Comparison of ENCODE assay signal across 9 cellular contexts in the genomic region with DNA sequence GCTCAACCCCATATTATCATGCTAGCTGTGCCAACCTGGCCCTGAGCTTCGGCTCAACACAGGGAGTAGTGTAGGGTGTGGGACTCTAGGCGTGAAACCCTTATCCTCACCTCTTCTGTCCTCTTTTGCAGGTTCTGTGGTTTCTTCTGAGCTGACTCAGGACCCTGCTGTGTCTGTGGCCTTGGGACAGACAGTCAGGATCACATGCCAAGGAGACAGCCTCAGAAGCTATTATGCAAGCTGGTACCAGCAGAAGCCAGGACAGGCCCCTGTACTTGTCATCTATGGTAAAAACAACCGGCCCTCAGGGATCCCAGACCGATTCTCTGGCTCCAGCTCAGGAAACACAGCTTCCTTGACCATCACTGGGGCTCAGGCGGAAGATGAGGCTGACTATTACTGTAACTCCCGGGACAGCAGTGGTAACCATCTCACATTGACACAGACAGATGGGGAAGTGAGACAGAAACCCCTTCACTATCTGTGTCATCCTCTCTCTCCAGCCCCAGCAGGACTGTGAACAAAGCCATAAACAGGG.
DNase-seq lines count a peak whose midpoint lies in the region; ATAC-seq and TF ChIP-seq lines count a peak whose summit lies in the region.
"Had no signal": no experiment of that assay in that cellular context is flagged by ENCODE, and none has a peak within 500 bp of the region (broad histone marks: within the 10 kb centered on the region; RNA-seq: fewer than 3 reads in every experiment).

No MANE protein-coding gene starts in this region.

- peak overlapping the region; percentile 34; the same call in 1 of the 2 replicates for H3K4me2 ChIP-seq in KMS-11

- no peak for DNase-seq in CD4-positive, alpha-beta T cell
- DNase-seq in fibroblast of the aortic adventitia (ENCODE audit: low read depth), result peak; percentile 13
- no peak for DNase-seq in upper lobe of right lung
- DNase-seq in kidney glomerular epithelial cell (lab: John Stamatoyannopoulos, UW), result no peak
- no peak for DNase-seq in NCI-H2081 (lab: John Stamatoyannopoulos, UW)
- DNase-seq in putamen (ENCODE audit: low spot score), result no peak
- DNase-seq: activated T-cell treated with anti-CD3 and anti-CD28 coated beads, Interleukin-2, amount 50 U/mL, for 4 hours had no signal

- no peak overlapping the region for H3K27ac ChIP-seq in CD4-positive, alpha-beta T cell (ENCODE audit: low read depth, low read length)
- H3K27ac ChIP-seq in KMS-11 (0 out of 2 replicates have a peak overlapping the region, but pooled peaks have one; percentile 23), upper lobe of right lung (peak overlapping the region; percentile 74)

- H3K4me1 ChIP-seq in KMS-11 (ENCODE audit: low read depth, poor library complexity, severe bottlenecking) (peaks cover 14% of the 10 kb centered on the region), upper lobe of right lung (peaks cover 9% of the 10 kb centered on the region)

- no peaks in the 10 kb centered on the region for H3K9me3 Mint-ChIP-seq in CD4-positive, alpha-beta T cell
- H3K9me3 Mint-ChIP-seq: activated T-cell treated with anti-CD3 and anti-CD28 coated beads, Interleukin-2, amount 50 U/mL, for 4 hours had no signal

- peak overlapping the region; percentile 84 for H2AFZ ChIP-seq in KMS-11 (ENCODE audit: low read depth)

- no peaks in the 10 kb centered on the region for H3K27me3 ChIP-seq in CD4-positive, alpha-beta T cell (ENCODE audit: control insufficient read depth, insufficient read depth, low read length)
- no peaks in the 10 kb centered on the region for H3K27me3 ChIP-seq in KMS-11 (ENCODE audit: insufficient read depth, low read depth)
- peaks cover 8% of the 10 kb centered on the region for H3K27me3 ChIP-seq in upper lobe of right lung

- H3K27me3 Mint-ChIP-seq in CD4-positive, alpha-beta T cell, result no peaks in the 10 kb centered on the region

- peaks cover 17% of the 10 kb centered on the region for H3K4me1 Mint-ChIP-seq in CD4-positive, alpha-beta T cell (ENCODE audit: low read depth)

- ATAC-seq in CD4-positive, alpha-beta T cell (ENCODE audit: poor library complexity), result peak; percentile 39
- peak; percentile 67 for ATAC-seq in GM19467 (IDR thresholded peaks at IDR 0.05; ENCODE audit: unreplicated experiment)
- ATAC-seq in upper lobe of right lung, result peak; percentile 82

- no peaks in the 10 kb centered on the region for H3K36me3 Mint-ChIP-seq in CD4-positive, alpha-beta T cell (ENCODE audit: low read depth)

- no peak overlapping the region for H3K9ac ChIP-seq in KMS-11

- no peak overlapping the region for H3K4me3 ChIP-seq in KMS-11 (IDR thresholded peaks at IDR 0.05; ENCODE audit: insufficient read depth, low read depth, low read length)
- no peak overlapping the region for H3K4me3 ChIP-seq in fibroblast of the aortic adventitia (ENCODE audit: low read depth, low read length)
- H3K4me3 ChIP-seq in upper lobe of right lung, result no peak overlapping the region

- intact Hi-C loops in CD4-positive, alpha-beta T cell (cut with DNase I, micrococcal nuclease), result no loop called here
- intact Hi-C loops in upper lobe of right lung (cut with DNase I), result no loop called here

- H3K4me3 Mint-ChIP-seq in CD4-positive, alpha-beta T cell, result no peak overlapping the region
- H3K4me3 Mint-ChIP-seq: activated T-cell treated with anti-CD3 and anti-CD28 coated beads, Interleukin-2, amount 50 U/mL, for 4 hours had no signal

- CTCF ChIA-PET in CD4-positive, alpha-beta T cell (lab: Charles Lee), result interaction anchor here (0.9 to 1.2 kb wide), 2 partner anchors 32 to 163 kb away, joined by 3 to 5 read pairs; no protein-coding TSS in a partner anchor

- POLR2A ChIA-PET in CD4-positive, alpha-beta T cell (lab: Charles Lee), result no interaction called here

- H3K27ac Mint-ChIP-seq in CD4-positive, alpha-beta T cell, result no peak overlapping the region

- no peaks in the 10 kb centered on the region for H3K79me2 ChIP-seq in KMS-11 (ENCODE audit: insufficient read depth, low read depth)

- TF ChIP-seq CTCF in CD4-positive, alpha-beta T cell (IDR thresholded peaks at IDR 0.05), result no peak
- TF ChIP-seq CTCF in KMS-11 (conservative IDR thresholded peaks at IDR 0.05; ENCODE audit: low read depth, low read length) (no peak), fibroblast of the aortic adventitia (IDR thresholded peaks at IDR 0.05; ENCODE audit: insufficient read depth, low read length) (no peak), upper lobe of right lung (IDR thresholded peaks at IDR 0.05) (no peak)

- H3K9me3 ChIP-seq in CD4-positive, alpha-beta T cell (ENCODE audit: control insufficient read depth, low read length), result no peaks in the 10 kb centered on the region
- H3K9me3 ChIP-seq in upper lobe of right lung, result no peaks in the 10 kb centered on the region

- no peaks in the 10 kb centered on the region for H4K20me1 ChIP-seq in KMS-11 (ENCODE audit: insufficient read depth)

- no peaks in the 10 kb centered on the region for H3K36me3 ChIP-seq in KMS-11 (ENCODE audit: insufficient read depth)
- H3K36me3 ChIP-seq in upper lobe of right lung, result no peaks in the 10 kb centered on the region
